In genomic region chr2:18243831-18244230, GRCh38 we compare ENCODE assay signal across 24 cellular contexts.
"Had no signal": no experiment of that assay in that cellular context is flagged by ENCODE, and none has a peak within 500 bp of the region (broad histone marks: within the 10 kb centered on the region; RNA-seq: fewer than 3 reads in every experiment).

No MANE protein-coding gene starts in this region.

- ATAC-seq: activated T-cell treated with anti-CD3 and anti-CD28 coated beads, Interleukin-2, amount 50 U/mL, for 72 hours; K562; T-cell had no signal

- H3K27ac ChIP-seq: SK-N-MC, VCaP had no signal

- H3K36me3 Mint-ChIP-seq: activated CD4-positive, alpha-beta memory T cell treated with anti-CD3 and anti-CD28 coated beads for 36 hours; activated naive CD4-positive, alpha-beta T cell treated with anti-CD3 and anti-CD28 coated beads, Interleukin-2, amount 10 ng/mL, durations not matched to agents 7 days and 5 days; activated naive CD8-positive, alpha-beta T cell treated with anti-CD3 and anti-CD28 coated beads for 36 hours; T-cell had no signal

- H3K4me1 Mint-ChIP-seq: activated CD4-positive, alpha-beta T cell treated with anti-CD3 and anti-CD28 coated beads, Interleukin-2, amount 10 ng/mL, durations not matched to agents 7 days and 5 days; activated naive CD4-positive, alpha-beta T cell treated with anti-CD3 and anti-CD28 coated beads, Interleukin-2, amount 10 ng/mL, durations not matched to agents 7 days and 5 days; activated naive CD8-positive, alpha-beta T cell treated with anti-CD3 and anti-CD28 coated beads for 36 hours; T-cell had no signal

- H3K27me3 Mint-ChIP-seq: activated naive CD4-positive, alpha-beta T cell treated with anti-CD3 and anti-CD28 coated beads, Interleukin-2, amount 10 ng/mL, durations not matched to agents 7 days and 5 days had no signal

- H3K4me3 ChIP-seq: K562, SK-N-MC had no signal

- H3K4me3 Mint-ChIP-seq: activated CD4-positive, alpha-beta memory T cell treated with anti-CD3 and anti-CD28 coated beads for 36 hours; activated CD4-positive, alpha-beta T cell treated with anti-CD3 and anti-CD28 coated beads, Interleukin-2, amount 10 ng/mL, durations not matched to agents 7 days and 5 days; activated naive CD4-positive, alpha-beta T cell treated with anti-CD3 and anti-CD28 coated beads, Interleukin-2, amount 10 ng/mL, durations not matched to agents 7 days and 5 days; activated naive CD8-positive, alpha-beta T cell treated with anti-CD3 and anti-CD28 coated beads for 36 hours; activated T-cell treated with anti-CD3 and anti-CD28 coated beads, Interleukin-2, amount 50 U/mL, for 72 hours; T-cell had no signal

- H3K27ac Mint-ChIP-seq: activated CD4-positive, alpha-beta memory T cell treated with anti-CD3 and anti-CD28 coated beads for 36 hours; activated CD4-positive, alpha-beta T cell treated with anti-CD3 and anti-CD28 coated beads, Interleukin-2, amount 10 ng/mL, durations not matched to agents 7 days and 5 days; activated naive CD4-positive, alpha-beta T cell treated with anti-CD3 and anti-CD28 coated beads, Interleukin-2, amount 10 ng/mL, durations not matched to agents 7 days and 5 days; activated naive CD8-positive, alpha-beta T cell treated with anti-CD3 and anti-CD28 coated beads for 36 hours; activated T-cell treated with anti-CD3 and anti-CD28 coated beads, Interleukin-2, amount 50 U/mL, for 72 hours; activated T-helper 2 cell treated with anti-CD3 and anti-CD28 coated beads, Interferon-gamma antibody, Interleukin-2, Interleukin-4, amounts not matched to agents 10 μg/mL and 5 μg/mL and 100 μg/mL, durations not matched to agents 14 hours and 24 hours and 36 hours; T-cell had no signal

- H3K9me3 Mint-ChIP-seq: activated CD4-positive, alpha-beta memory T cell treated with anti-CD3 and anti-CD28 coated beads for 36 hours; activated CD4-positive, alpha-beta T cell treated with anti-CD3 and anti-CD28 coated beads, Interleukin-2, amount 10 ng/mL, durations not matched to agents 7 days and 5 days; activated naive CD4-positive, alpha-beta T cell treated with anti-CD3 and anti-CD28 coated beads, Interleukin-2, amount 10 ng/mL, durations not matched to agents 7 days and 5 days; activated naive CD8-positive, alpha-beta T cell treated with anti-CD3 and anti-CD28 coated beads for 36 hours; activated T-cell treated with anti-CD3 and anti-CD28 coated beads, Interleukin-2, amount 50 U/mL, for 72 hours; activated T-helper 2 cell treated with anti-CD3 and anti-CD28 coated beads, Interferon-gamma antibody, Interleukin-2, Interleukin-4, amounts not matched to agents 10 μg/mL and 5 μg/mL and 100 μg/mL, durations not matched to agents 14 hours and 24 hours and 36 hours; T-cell had no signal

- DNase-seq: activated CD4-positive, alpha-beta memory T cell treated with anti-CD3 and anti-CD28 coated beads for 36 hours; activated CD4-positive, alpha-beta T cell treated with anti-CD3 and anti-CD28 coated beads, Interleukin-2, amount 10 ng/mL, durations not matched to agents 7 days and 5 days; activated CD4-positive, CD25-positive, alpha-beta regulatory T cell; activated CD8-positive, alpha-beta memory T cell treated with anti-CD3 and anti-CD28 coated beads for 24 hours; activated gamma-delta T cell treated with Interleukin-2 at 50 U/mL for 16 hours; activated naive CD4-positive, alpha-beta T cell treated with anti-CD3 and anti-CD28 coated beads, Interleukin-2, amount 10 ng/mL, durations not matched to agents 7 days and 5 days; activated naive CD8-positive, alpha-beta T cell treated with anti-CD3 and anti-CD28 coated beads for 36 hours; activated T-cell treated with anti-CD3 and anti-CD28 coated beads, Interleukin-2, amount 50 U/mL, for 72 hours; cerebellar nuclear complex; Karpas-422; NCI-H1048; NCI-H146; NCI-H187 treated with DMSO at 0.1 percent for 48 hours; NCI-H345; NCI-H510A; NCI-H748 treated with DMSO at 0.1 percent for 48 hours; SIG-M5; T-cell; T-helper 2 cell; T1000 had no signal
